ENCODE assay signal across 22 cellular contexts in the genomic region with DNA sequence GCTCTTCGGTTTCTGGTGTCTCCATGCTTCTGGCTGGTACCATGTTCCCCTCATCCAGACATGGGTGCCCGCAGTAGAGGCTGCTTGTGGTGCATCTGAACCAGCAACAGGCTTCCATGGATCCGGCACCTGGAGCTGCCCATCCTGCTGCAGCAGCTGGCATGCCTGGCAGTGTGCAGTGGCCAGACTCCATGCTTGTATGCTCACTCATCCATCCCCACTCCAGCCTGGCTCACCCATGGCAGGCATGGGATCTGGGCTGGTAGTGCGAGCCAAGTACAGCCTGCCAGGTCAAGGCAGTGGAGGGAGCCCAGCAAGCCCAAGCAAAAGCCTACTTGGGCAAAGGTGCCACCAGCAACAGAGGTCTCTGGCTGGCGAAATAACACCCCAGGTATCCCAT. TPM values are rescaled to one million over a fixed set of nuclear protein-coding genes. Genes with fewer than 3 reads are reported as not detected.
"Had no signal": no experiment of that assay in that cellular context is flagged by ENCODE, and none has a peak within 500 bp of the region (broad histone marks: within the 10 kb centered on the region; RNA-seq: fewer than 3 reads in every experiment).

No MANE protein-coding gene starts in this region.

- H3K9ac ChIP-seq: SK-N-SH had no signal

- H3K27ac ChIP-seq: HL-60 had no signal

- H3K4me2 ChIP-seq: SK-N-SH had no signal

- H3K9me3 ChIP-seq: SK-N-SH had no signal

- DNase-seq: KBM-7, MV-4-11, NCI-H1048, NCI-H1105, NCI-H1417, NCI-H1436 treated with DMSO at 0.1 percent for 48 hours, NCI-H1694, NCI-H187 treated with DMSO at 0.1 percent for 48 hours, NCI-H2029 treated with DMSO at 0.1 percent for 48 hours, NCI-H2227 treated with DMSO at 0.1 percent for 48 hours, NCI-H524, NCI-H526 treated with DMSO at 0.1 percent for 48 hours, NCI-H774, RPMI8226, SHP77, SK-N-SH, SW 1271 had no signal

RNA-seq across cellular contexts. Expression of a gene that starts 6.2 kb away (rescaled TPM):
- total RNA-seq: LHCN-M2, MCF 10A, NCI-H460, SK-MEL-5 had no signal
- polyA plus RNA-seq: SK-N-SH had no signal

RNA-seq across cellular contexts. Expression of a gene that starts 15.7 kb away (rescaled TPM):
- total RNA-seq: LHCN-M2, MCF 10A, NCI-H460, SK-MEL-5 had no signal
- polyA plus RNA-seq: SK-N-SH had no signal

RNA-seq across cellular contexts. Expression of a gene that starts 37.4 kb away (rescaled TPM):
- total RNA-seq: LHCN-M2, MCF 10A, NCI-H460 had no signal
- polyA plus RNA-seq: SK-N-SH had no signal

RNA-seq across cellular contexts. Expression of a gene that starts 49.2 kb away (rescaled TPM):
- total RNA-seq: LHCN-M2, MCF 10A, NCI-H460, SK-MEL-5 had no signal
- polyA plus RNA-seq: SK-N-SH had no signal
